Comparison of ENCODE assay signal across 1 cellular context in genomic region chr1:202818819-202819218, GRCh38.
TF ChIP-seq lines count a peak whose summit lies in the region.

No MANE protein-coding gene starts in this region.

TF ChIP-seq in K562, 482 proteins besides CTCF, POLR2A, EP300 and RAD21 (continued from another document):
- no peak for TF ChIP-seq ELK1 (CRISPR knock-in tag; IDR thresholded peaks at IDR 0.05)
- TF ChIP-seq CBFA2T3 (IDR thresholded peaks at IDR 0.05), result peak; percentile 57
- no peak for TF ChIP-seq ZNF143 (CRISPR knock-in tag; IDR thresholded peaks at IDR 0.05)
- no peak for TF ChIP-seq SRSF9 (IDR thresholded peaks at IDR 0.05; ENCODE audit: borderline replicate concordance, low read depth, low read length)
- TF ChIP-seq NCOA1 (IDR thresholded peaks at IDR 0.05; ENCODE audit: low read depth), result no peak
- TF ChIP-seq TAL1 (IDR thresholded peaks at IDR 0.05), result peak; percentile 20; the same call in 1 of the 2 replicates
- TF ChIP-seq KDM1A (IDR thresholded peaks at IDR 0.05), result 0 out of 4 replicates have a peak, but pooled peaks of 1 of the 2 experiments have one; percentile 13
- no peak for TF ChIP-seq NR2F6 (CRISPR knock-in tag; IDR thresholded peaks at IDR 0.05)
TF ChIP-seq in K562: peak in this region for 6.
